ENCODE assay signal across 26 cellular contexts in the genomic region with DNA sequence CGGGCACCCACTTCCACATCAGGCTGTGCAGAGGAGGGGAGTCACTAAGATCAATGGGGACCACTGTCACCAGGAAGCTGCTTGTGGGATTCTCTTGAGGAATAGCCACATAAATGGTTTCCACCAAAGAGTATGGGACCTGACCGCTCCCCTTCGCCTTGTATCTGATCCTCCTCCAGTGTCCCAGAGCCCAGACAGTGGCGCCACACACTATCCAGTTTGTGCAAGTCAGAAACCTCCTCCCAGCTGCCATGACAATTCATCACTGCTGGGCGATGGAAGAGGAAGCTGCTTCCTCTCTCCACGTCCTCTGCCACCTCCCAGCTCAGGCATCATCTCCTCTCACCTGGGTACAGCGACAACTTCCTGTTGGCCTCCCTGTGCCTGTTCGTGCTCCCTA.
"Had no signal": no experiment of that assay in that cellular context is flagged by ENCODE, and none has a peak within 500 bp of the region (broad histone marks: within the 10 kb centered on the region; RNA-seq: fewer than 3 reads in every experiment).

No MANE protein-coding gene starts in this region.

- DNase-seq: stimulated activated CD4-positive, alpha-beta T cell treated with anti-CD3 and anti-CD28 coated beads, Interleukin-2, amount 100 ng/mL, for 48 hours; stimulated activated CD4-positive, alpha-beta T cell treated with anti-CD3 and anti-CD28 coated beads, Interleukin-4, amount 100 ng/mL, for 1 hour; stimulated activated CD4-positive, alpha-beta T cell treated with anti-CD3 and anti-CD28 coated beads, Interleukin-4, amount 100 ng/mL, for 24 hours; stimulated activated CD4-positive, alpha-beta T cell treated with anti-CD3 and anti-CD28 coated beads, Interleukin-4, amount 100 ng/mL, for 4 hours; stimulated activated CD8-positive, alpha-beta memory T cell treated with anti-CD3 and anti-CD28 coated beads, Interleukin-4, amount 100 ng/mL, for 48 hours; stimulated activated naive B cell treated with anti-CD40 and anti-IgM and Interleukin-4, amounts not matched to agents 10 μg/mL and 1 μg/mL and 100 μg/mL, for 72 hours; stimulated activated naive CD4-positive, alpha-beta T cell; stimulated activated naive CD4-positive, alpha-beta T cell treated with Interleukin-2 at 50 U/mL for 16 hours; stimulated activated naive CD8-positive, alpha-beta T cell treated with anti-CD3 and anti-CD28 coated beads, Interleukin-15, amount 100 ng/mL, for 72 hours; stimulated activated naive CD8-positive, alpha-beta T cell treated with anti-CD3 and anti-CD28 coated beads, Interleukin-15, Interleukin-2, amounts not matched to agents 100 U/mL and 50 U/mL, for 24 hours; stomach; substantia nigra; testis; thyroid gland; tibial artery; transverse colon; trophoblast cell; upper lobe of left lung; upper lobe of right lung; uterus had no signal

- H3K27ac ChIP-seq: stomach, suprapubic skin, testis, thoracic aorta, thyroid gland, tibial artery, tibial nerve, transverse colon, upper lobe of left lung, upper lobe of right lung, uterus, vagina had no signal

- H3K36me3 ChIP-seq: stomach, suprapubic skin, thoracic aorta, thyroid gland, tibial artery, tibial nerve, transverse colon, upper lobe of left lung, upper lobe of right lung, uterus, vagina had no signal

- ATAC-seq: stimulated activated effector memory CD8-positive, alpha-beta T cell treated with anti-CD3 and anti-CD28 coated beads, Interleukin-12 subunit alpha, Interleukin-12 subunit beta, amount 100 ng/mL, for 72 hours; stimulated activated memory B cell treated with anti-CD40 and anti-IgM and Interleukin-4, amounts not matched to agents 10 μg/mL and 1 μg/mL and 100 μg/mL, for 72 hours; stimulated activated naive B cell treated with anti-CD40 and anti-IgM and Interleukin-4, amounts not matched to agents 10 μg/mL and 1 μg/mL and 100 μg/mL, for 72 hours; stimulated activated naive CD8-positive, alpha-beta T cell treated with anti-CD3 and anti-CD28 coated beads, Interleukin-15, amount 100 ng/mL, for 72 hours; stimulated activated naive CD8-positive, alpha-beta T cell treated with anti-CD3 and anti-CD28 coated beads, Interleukin-15, Interleukin-2, amounts not matched to agents 100 U/mL and 50 U/mL, for 24 hours; upper lobe of right lung had no signal

- H3K27me3 ChIP-seq: stomach, testis, thyroid gland, tibial artery, tibial nerve, transverse colon, upper lobe of left lung, upper lobe of right lung, uterus, vagina had no signal

- H3K9me3 ChIP-seq: stomach, suprapubic skin, testis, thoracic aorta, thyroid gland, tibial artery, tibial nerve, transverse colon, upper lobe of left lung, upper lobe of right lung, uterus, vagina had no signal

- H3K4me3 ChIP-seq: stomach, suprapubic skin, testis, thoracic aorta, thyroid gland, tibial artery, tibial nerve, transverse colon, upper lobe of left lung, upper lobe of right lung, uterus, vagina had no signal
